In the genomic region with DNA sequence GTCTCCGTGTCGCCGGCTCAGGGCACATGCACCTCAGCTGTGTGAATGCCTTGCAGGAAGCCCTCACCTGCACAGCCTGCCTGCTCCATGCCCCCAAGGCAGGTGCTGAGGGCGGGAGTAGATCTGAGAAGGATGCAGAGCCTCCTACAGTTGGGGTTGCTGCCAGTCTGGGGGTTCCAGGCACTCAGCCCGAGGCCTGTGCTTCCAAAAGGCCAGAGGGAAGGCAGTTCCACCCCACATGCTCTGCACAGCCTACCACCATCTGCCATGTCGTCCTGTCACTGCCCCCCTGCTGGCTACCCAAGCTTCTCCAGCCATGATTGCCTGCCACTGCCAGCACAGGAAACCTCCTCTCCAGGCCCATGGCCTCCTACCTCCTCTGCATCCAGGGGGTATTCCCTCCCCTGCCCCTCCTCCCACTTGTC, we compare ENCODE assay signal across 13 cellular contexts. TPM values are rescaled to one million over a fixed set of nuclear protein-coding genes. Genes with fewer than 3 reads are reported as not detected.
DNase-seq lines count a peak whose midpoint lies in the region; ATAC-seq, FAIRE-seq and TF ChIP-seq lines count a peak whose summit lies in the region.
"Had no signal": no experiment of that assay in that cellular context is flagged by ENCODE, and none has a peak within 500 bp of the region (broad histone marks: within the 10 kb centered on the region; RNA-seq: fewer than 3 reads in every experiment).

No MANE protein-coding gene starts in this region.

- H3K9ac ChIP-seq in neuronal stem cell (ENCODE audit: low read depth, low read length, poor library complexity), result no peak overlapping the region

- H3K4me1 Mint-ChIP-seq in MCF 10A (ENCODE audit: insufficient read depth, unreplicated experiment), result peaks cover 20% of the 10 kb centered on the region
- peaks cover 44% of the 10 kb centered on the region for H3K4me1 Mint-ChIP-seq in chondrocyte (ENCODE audit: low read depth)

- no peaks in the 10 kb centered on the region for H3K36me3 ChIP-seq in breast epithelium
- H3K36me3 ChIP-seq in neuronal stem cell (replicated peaks in 1 of 2; ENCODE audit: control insufficient read depth in 2 of 2, insufficient read depth in 2 of 2, low read length in 2 of 2), result no peaks in the 10 kb centered on the region
- no peaks in the 10 kb centered on the region for H3K36me3 ChIP-seq in uterus
- H3K36me3 ChIP-seq: adrenal gland had no signal

- POLR2A ChIA-PET in MCF 10A (lab: Yijun Ruan, JAX), result interaction anchor here (0.7 to 2.3 kb wide), 14 partner anchors 7 to 261 kb away, joined by 3 to 17 read pairs (median 6); a partner anchor contains a TSS

- no TSS peak for BruUV-seq in MCF 10A (replicated peaks; lab: Mats Ljungman, UMichigan)

- FAIRE-seq in urothelium cell line (lab: Jason Lieb, UNC), result no peak

- H4K91ac ChIP-seq in neuronal stem cell (ENCODE audit: low read depth, low read length, poor library complexity), result no peak overlapping the region

- H3K4ac ChIP-seq in neuronal stem cell (ENCODE audit: low read length), result no peak overlapping the region

- H3K27me3 Mint-ChIP-seq in MCF 10A (ENCODE audit: insufficient read depth, unreplicated experiment) (peaks cover 11% of the 10 kb centered on the region), chondrocyte (ENCODE audit: low read depth) (no peaks in the 10 kb centered on the region)
- H3K27me3 Mint-ChIP-seq: activated CD4-positive, alpha-beta memory T cell treated with anti-CD3 and anti-CD28 coated beads, Interleukin-2, amount 10 ng/mL, durations not matched to agents 7 days and 5 days had no signal

- no peaks in the 10 kb centered on the region for H3K9me3 ChIP-seq in breast epithelium
- no peaks in the 10 kb centered on the region for H3K9me3 ChIP-seq in neuronal stem cell (replicated peaks in 1 of 2; ENCODE audit: control insufficient read depth in 2 of 2, insufficient read depth in 1 of 2, low read depth in 1 of 2, low read length in 2 of 2)
- no peaks in the 10 kb centered on the region for H3K9me3 ChIP-seq in uterus
- H3K9me3 ChIP-seq: adrenal gland, mucosa of descending colon had no signal

- TF ChIP-seq CTCF in breast epithelium (IDR thresholded peaks at IDR 0.05) (no peak), MCF 10A (IDR thresholded peaks at IDR 0.05; ENCODE audit: unreplicated experiment) (no peak), chondrocyte (IDR thresholded peaks at IDR 0.05) (no peak), uterus (IDR thresholded peaks at IDR 0.05) (no peak)

- TF ChIP-seq POLR2A in breast epithelium (IDR thresholded peaks at IDR 0.05) (no peak), uterus (IDR thresholded peaks at IDR 0.05) (no peak)

- H4K8ac ChIP-seq in neuronal stem cell (ENCODE audit: low read depth, low read length), result no peak overlapping the region

- no peak overlapping the region for H2BK12ac ChIP-seq in neuronal stem cell (ENCODE audit: low read length)

- no peaks in the 10 kb centered on the region for H3K9me3 Mint-ChIP-seq in MCF 10A (ENCODE audit: unreplicated experiment)
- no peaks in the 10 kb centered on the region for H3K9me3 Mint-ChIP-seq in chondrocyte (ENCODE audit: low read depth)
- H3K9me3 Mint-ChIP-seq: activated CD4-positive, alpha-beta memory T cell treated with anti-CD3 and anti-CD28 coated beads, Interleukin-2, amount 10 ng/mL, durations not matched to agents 7 days and 5 days had no signal

- H2BK5ac ChIP-seq in neuronal stem cell (ENCODE audit: low read length), result no peak overlapping the region

- CTCF ChIA-PET in MCF 10A (lab: Yijun Ruan, JAX), result interaction anchor here (0.8 to 2.7 kb wide), 9 partner anchors 16 to 44 kb away, joined by 3 to 22 read pairs (median 4); no protein-coding TSS in a partner anchor

- no peak overlapping the region for H3K4me2 ChIP-seq in neuronal stem cell (ENCODE audit: insufficient read depth, low read length, poor library complexity, severe bottlenecking)

- DNase-seq in breast epithelium (ENCODE audit: low spot score in 2 of 2) (no peak), MCF 10A (ENCODE audit: unreplicated experiment) (no peak), chondrocyte (ENCODE audit: low spot score) (peak; percentile 61), neuronal stem cell (ENCODE audit: low spot score) (no peak), uterus (no peak), urothelium cell line (ENCODE audit: low spot score) (no peak), UCSD-AML1 (lab: John Stamatoyannopoulos, UW; ENCODE audit: unreplicated experiment) (no peak)
- DNase-seq: activated CD4-positive, alpha-beta memory T cell treated with anti-CD3 and anti-CD28 coated beads, Interleukin-2, amount 10 ng/mL, durations not matched to agents 7 days and 5 days; adrenal gland; SW 1271 had no signal

- H3K36me3 Mint-ChIP-seq in MCF 10A (ENCODE audit: insufficient read depth, unreplicated experiment) (peaks cover 7% of the 10 kb centered on the region), chondrocyte (ENCODE audit: low read depth) (no peaks in the 10 kb centered on the region)

- H2AK5ac ChIP-seq in neuronal stem cell (ENCODE audit: low read depth, low read length), result peak overlapping the region; percentile 20

- H3K4me3 ChIP-seq in breast epithelium (no peak overlapping the region), neuronal stem cell (ENCODE audit: low read length in 2 of 2) (no peak overlapping the region), uterus (no peak overlapping the region)
- H3K4me3 ChIP-seq: adrenal gland, mucosa of descending colon, skin epidermis had no signal

- no peaks in the 10 kb centered on the region for H3K79me1 ChIP-seq in neuronal stem cell (ENCODE audit: low read depth, low read length)

- intact Hi-C loops in breast epithelium (cut with DNase I; ENCODE audit: low total_unique reads), result no loop called here
- intact Hi-C loops in MCF 10A (cut with micrococcal nuclease), result loop anchor here (1.0 kb wide), 1 partner anchor 38 kb away; no protein-coding TSS in a partner anchor
- intact Hi-C loops in uterus (cut with DNase I; ENCODE audit: low total_unique reads), result no loop called here

- H3K4me1 ChIP-seq in breast epithelium, result peaks cover 21 to 31% of the 10 kb centered on the region in 2 donors
- peaks cover 2 to 14% of the 10 kb centered on the region in 2 donors for H3K4me1 ChIP-seq in neuronal stem cell (ENCODE audit: control insufficient read depth in 2 of 2, insufficient read depth in 1 of 2, low read depth in 1 of 2, low read length in 2 of 2)
- H3K4me1 ChIP-seq in uterus, result peaks cover 17 to 18% of the 10 kb centered on the region in 2 donors

- no peak overlapping the region for H2AFZ ChIP-seq in neuronal stem cell (ENCODE audit: low read length)

- no peak overlapping the region for H3K14ac ChIP-seq in neuronal stem cell (ENCODE audit: low read length)

- H3K23ac ChIP-seq in neuronal stem cell (ENCODE audit: low read depth, low read length, poor library complexity), result no peak overlapping the region

- H3K4me3 Mint-ChIP-seq in MCF 10A (ENCODE audit: unreplicated experiment) (no peak overlapping the region), chondrocyte (ENCODE audit: unreplicated experiment) (no peak overlapping the region)
- H3K4me3 Mint-ChIP-seq: activated CD4-positive, alpha-beta memory T cell treated with anti-CD3 and anti-CD28 coated beads, Interleukin-2, amount 10 ng/mL, durations not matched to agents 7 days and 5 days had no signal

- WGBS in neuronal stem cell (ENCODE audit: extremely low coverage in 2 of 2, insufficient read length in 2 of 2, insufficient replicate concordance in 1 of 2), 2 donors, result no CpG with 5 or more reads among the region's 6 CpGs

- no peak overlapping the region for H2BK120ac ChIP-seq in neuronal stem cell (ENCODE audit: low read depth, low read length)

- peak overlapping the region; percentile 38 for H3K18ac ChIP-seq in neuronal stem cell (ENCODE audit: low read length)

- peak overlapping the region; percentile 79 to 85 for H3K27ac ChIP-seq in breast epithelium
- H3K27ac ChIP-seq in neuronal stem cell (replicated peaks; ENCODE audit: low read length), result no peak overlapping the region
- H3K27ac ChIP-seq in uterus, result peak overlapping the region; percentile 81 to 86

- H3K27me3 ChIP-seq in breast epithelium, result no peaks in the 10 kb centered on the region
- peaks cover 0 to 2% (median 2%) of the 10 kb centered on the region in 3 experiments for H3K27me3 ChIP-seq in neuronal stem cell (ENCODE audit: control insufficient read depth in 3 of 3, insufficient read depth in 3 of 3, low read depth in 1 of 3, low read length in 3 of 3)
- H3K27me3 ChIP-seq in uterus, result no peaks in the 10 kb centered on the region
- H3K27me3 ChIP-seq: adrenal gland had no signal

- H2BK15ac ChIP-seq in neuronal stem cell (ENCODE audit: low read length), result peak overlapping the region; percentile 6

- ATAC-seq in GM21390 (IDR thresholded peaks at IDR 0.05; ENCODE audit: unreplicated experiment), result no peak

- no peak overlapping the region for H3K27ac Mint-ChIP-seq in MCF 10A (ENCODE audit: low read depth, unreplicated experiment)
- no peak overlapping the region for H3K27ac Mint-ChIP-seq in chondrocyte (ENCODE audit: unreplicated experiment)
- H3K27ac Mint-ChIP-seq: activated CD4-positive, alpha-beta memory T cell treated with anti-CD3 and anti-CD28 coated beads, Interleukin-2, amount 10 ng/mL, durations not matched to agents 7 days and 5 days had no signal

RNA-seq across cellular contexts. Expression of a gene that starts 19.3 kb away (rescaled TPM):
- total RNA-seq in breast epithelium, result 10 to 100 TPM; 17.6 to 38.2 (median 37.4) TPM
- 0.51 and 0.83 TPM in 2 replicates for total RNA-seq in MCF 10A (2022)
- total RNA-seq in chondrocyte, result 1.5 to 5.5 TPM (median 5.5 TPM) in 3 replicates
- 0.24 TPM for polyA plus RNA-seq in neuronal stem cell (2013, experiment 1 of 2)
- 0.26 TPM for polyA plus RNA-seq in neuronal stem cell (2013, experiment 2 of 2)
- total RNA-seq in uterus, result 10 to 100 TPM; 11.8 to 35.1 (median 23.1) TPM

RNA-seq across cellular contexts. Expression of a gene that starts 43.3 kb away (rescaled TPM):
- total RNA-seq in breast epithelium, result under 1 TPM in 1 of 3 donors, not detected in 2; 0.44 TPM
- not detected in 2 replicates for total RNA-seq in MCF 10A (2022)
- total RNA-seq in chondrocyte, result not detected in 3 replicates
- 0.73 TPM for polyA plus RNA-seq in neuronal stem cell (2013, experiment 1 of 2)
- polyA plus RNA-seq in neuronal stem cell (2013, experiment 2 of 2), result 0.78 TPM
- total RNA-seq in uterus, result under 1 TPM in 1 of 4 donors, not detected in 3; 0.18 TPM
- total RNA-seq: activated CD4-positive, alpha-beta memory T cell treated with anti-CD3 and anti-CD28 coated beads, Interleukin-2, amount 10 ng/mL, durations not matched to agents 7 days and 5 days had no signal

RNA-seq across cellular contexts. Expression of a gene that starts 46.1 kb away (rescaled TPM):
- total RNA-seq in breast epithelium, result 100 to 1,000 TPM in 2 of 3 donors, 10 to 100 TPM in 1; 83.2 to 184 (median 101) TPM
- 75.3 and 104 TPM in 2 replicates for total RNA-seq in MCF 10A (2022)
- total RNA-seq in chondrocyte, result 77.7 to 82.2 TPM (median 79.9 TPM) in 3 replicates
- 56.3 TPM for polyA plus RNA-seq in neuronal stem cell (2013, experiment 1 of 2)
- 57.5 TPM for polyA plus RNA-seq in neuronal stem cell (2013, experiment 2 of 2)
- total RNA-seq in uterus, result 10 to 100 TPM; 18.8 to 78.7 (median 57.7) TPM
